2 cellular contexts compared by ENCODE assay signal in the genomic region with DNA sequence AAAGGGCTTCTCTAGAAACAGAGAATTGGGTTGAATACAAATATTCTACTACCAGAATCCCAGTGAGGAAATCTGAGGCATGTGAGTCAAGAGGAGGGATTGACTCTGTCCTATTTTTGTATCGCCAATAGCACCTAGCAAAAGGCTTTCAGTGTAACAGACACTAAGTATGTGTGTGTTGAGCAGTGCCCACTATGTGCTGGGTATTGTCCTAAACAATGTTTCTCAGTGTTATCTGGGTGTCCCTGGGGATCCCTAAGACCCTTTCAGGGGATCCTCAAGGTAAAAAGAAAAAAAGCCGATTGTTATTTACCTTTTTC.
TF ChIP-seq lines count a peak whose summit lies in the region.

No MANE protein-coding gene starts in this region.

TF ChIP-seq in IMR-90, 13 proteins besides CTCF, POLR2A, EP300 and RAD21:
- TF ChIP-seq CHD1 (IDR thresholded peaks at IDR 0.05; ENCODE audit: low read depth, low read length) (no peak), RCOR1 (IDR thresholded peaks at IDR 0.05; ENCODE audit: insufficient replicate concordance, low read length) (no peak), RFX5 (IDR thresholded peaks at IDR 0.05; ENCODE audit: low read depth, low read length) (no peak), CEBPB (IDR thresholded peaks at IDR 0.05; ENCODE audit: low read depth, low read length) (no peak), NFE2L2 (IDR thresholded peaks at IDR 0.05; ENCODE audit: low read depth, low read length) (no peak), SMC3 (IDR thresholded peaks at IDR 0.05; ENCODE audit: low read depth, low read length) (no peak), MAZ (IDR thresholded peaks at IDR 0.05; ENCODE audit: borderline replicate concordance, low read depth, low read length) (no peak), MXI1 (IDR thresholded peaks at IDR 0.05; ENCODE audit: borderline replicate concordance, low read depth, low read length) (no peak), BHLHE40 (IDR thresholded peaks at IDR 0.05; ENCODE audit: low read depth, low read length) (no peak), FOS (IDR thresholded peaks at IDR 0.05; ENCODE audit: low read depth, low read length) (no peak), MAFK (IDR thresholded peaks at IDR 0.05; ENCODE audit: low read depth, low read length) (no peak)
- TF ChIP-seq, protein P1, sequence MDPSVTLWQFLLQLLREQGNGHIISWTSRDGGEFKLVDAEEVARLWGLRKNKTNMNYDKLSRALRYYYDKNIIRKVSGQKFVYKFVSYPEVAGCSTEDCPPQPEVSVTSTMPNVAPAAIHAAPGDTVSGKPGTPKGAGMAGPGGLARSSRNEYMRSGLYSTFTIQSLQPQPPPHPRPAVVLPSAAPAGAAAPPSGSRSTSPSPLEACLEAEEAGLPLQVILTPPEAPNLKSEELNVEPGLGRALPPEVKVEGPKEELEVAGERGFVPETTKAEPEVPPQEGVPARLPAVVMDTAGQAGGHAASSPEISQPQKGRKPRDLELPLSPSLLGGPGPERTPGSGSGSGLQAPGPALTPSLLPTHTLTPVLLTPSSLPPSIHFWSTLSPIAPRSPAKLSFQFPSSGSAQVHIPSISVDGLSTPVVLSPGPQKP (IDR thresholded peaks at IDR 0.05; ENCODE audit: borderline replicate concordance, low read depth, low read length): no peak
- TF ChIP-seq, protein P2, sequence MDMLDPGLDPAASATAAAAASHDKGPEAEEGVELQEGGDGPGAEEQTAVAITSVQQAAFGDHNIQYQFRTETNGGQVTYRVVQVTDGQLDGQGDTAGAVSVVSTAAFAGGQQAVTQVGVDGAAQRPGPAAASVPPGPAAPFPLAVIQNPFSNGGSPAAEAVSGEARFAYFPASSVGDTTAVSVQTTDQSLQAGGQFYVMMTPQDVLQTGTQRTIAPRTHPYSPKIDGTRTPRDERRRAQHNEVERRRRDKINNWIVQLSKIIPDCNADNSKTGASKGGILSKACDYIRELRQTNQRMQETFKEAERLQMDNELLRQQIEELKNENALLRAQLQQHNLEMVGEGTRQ (IDR thresholded peaks at IDR 0.05; ENCODE audit: low read depth, low read length): no peak

TF ChIP-seq in K562, 482 proteins besides CTCF, POLR2A, EP300 and RAD21:
- no peak for TF ChIP-seq KAT2B (IDR thresholded peaks at IDR 0.05; ENCODE audit: low read depth, low read length)
- no peak for TF ChIP-seq RBM22 (IDR thresholded peaks at IDR 0.05; ENCODE audit: low read depth, low read length, poor library complexity, severe bottlenecking)
- no peak for TF ChIP-seq NR2C1 (IDR thresholded peaks at IDR 0.05)
- no peak for TF ChIP-seq NR2C1 (tag; IDR thresholded peaks at IDR 0.05)
- no peak for TF ChIP-seq SNRNP70 (optimal IDR thresholded peaks at IDR 0.05; ENCODE audit: low read depth, low read length)
- TF ChIP-seq KLF1 (tag; IDR thresholded peaks at IDR 0.05): no peak
- TF ChIP-seq, protein P3, sequence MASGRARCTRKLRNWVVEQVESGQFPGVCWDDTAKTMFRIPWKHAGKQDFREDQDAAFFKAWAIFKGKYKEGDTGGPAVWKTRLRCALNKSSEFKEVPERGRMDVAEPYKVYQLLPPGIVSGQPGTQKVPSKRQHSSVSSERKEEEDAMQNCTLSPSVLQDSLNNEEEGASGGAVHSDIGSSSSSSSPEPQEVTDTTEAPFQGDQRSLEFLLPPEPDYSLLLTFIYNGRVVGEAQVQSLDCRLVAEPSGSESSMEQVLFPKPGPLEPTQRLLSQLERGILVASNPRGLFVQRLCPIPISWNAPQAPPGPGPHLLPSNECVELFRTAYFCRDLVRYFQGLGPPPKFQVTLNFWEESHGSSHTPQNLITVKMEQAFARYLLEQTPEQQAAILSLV (tag; IDR thresholded peaks at IDR 0.05): no peak
- no peak for TF ChIP-seq ZNF134 (CRISPR knock-in tag; conservative IDR thresholded peaks at IDR 0.05)
- no peak for TF ChIP-seq JUNB (CRISPR knock-in tag; conservative IDR thresholded peaks at IDR 0.05)
